ENCODE assay signal across 13 cellular contexts in genomic region chr2:16031848-16032159, GRCh38.
DNase-seq lines count a peak whose midpoint lies in the region; TF ChIP-seq lines count a peak whose summit lies in the region.
"Had no signal": no experiment of that assay in that cellular context is flagged by ENCODE, and none has a peak within 500 bp of the region (broad histone marks: within the 10 kb centered on the region; RNA-seq: fewer than 3 reads in every experiment).

No MANE protein-coding gene starts in this region.

- H3K36me3 ChIP-seq in breast epithelium, result no peaks in the 10 kb centered on the region
- H3K36me3 ChIP-seq in prostate gland, result no peaks in the 10 kb centered on the region
- H3K36me3 ChIP-seq: BLaER1 had no signal

- intact Hi-C loops in breast epithelium (cut with DNase I; ENCODE audit: low total_unique reads), result no loop called here
- intact Hi-C loops in prostate gland (cut with DNase I), result no loop called here

- H3K27ac ChIP-seq in breast epithelium (no peak overlapping the region), prostate gland (no peak overlapping the region)
- H3K27ac ChIP-seq: BLaER1 had no signal

- H3K27me3 ChIP-seq in breast epithelium (no peaks in the 10 kb centered on the region), prostate gland (replicated peaks; ENCODE audit: insufficient read depth) (no peaks in the 10 kb centered on the region)
- H3K27me3 ChIP-seq: BLaER1 had no signal

- TF ChIP-seq CTCF in breast epithelium (IDR thresholded peaks at IDR 0.05) (no peak), prostate gland (IDR thresholded peaks at IDR 0.05) (no peak)

- H3K9me3 ChIP-seq in breast epithelium (no peaks in the 10 kb centered on the region), prostate gland (no peaks in the 10 kb centered on the region)
- H3K9me3 ChIP-seq: BLaER1 had no signal

- H3K4me3 ChIP-seq in breast epithelium (no peak overlapping the region), prostate gland (no peak overlapping the region)
- H3K4me3 ChIP-seq: BLaER1 had no signal

- H3K4me1 ChIP-seq in breast epithelium, result no peaks in the 10 kb centered on the region
- H3K4me1 ChIP-seq in prostate gland (replicated peaks), result no peaks in the 10 kb centered on the region

- peak; percentile 73 for DNase-seq in DMS53 treated with DMSO at 0.1 percent for 48 hours (lab: John Stamatoyannopoulos, UW; ENCODE audit: unreplicated experiment)
- DNase-seq in NCI-H146 treated with DMSO at 0.1 percent for 48 hours (lab: John Stamatoyannopoulos, UW; ENCODE audit: unreplicated experiment), result peak; percentile 30
- DNase-seq in breast epithelium (ENCODE audit: low spot score in 2 of 2), result peak; percentile 47 to 75
- peak; percentile 70 for DNase-seq in prostate gland (ENCODE audit: low spot score)
- no peak for DNase-seq in NCI-H2171 (lab: John Stamatoyannopoulos, UW)
- no peak for DNase-seq in SW480 (ENCODE audit: low spot score)
- DNase-seq in HuH-7 (ENCODE audit: low spot score), result no peak
- DNase-seq: activated naive CD8-positive, alpha-beta T cell treated with anti-CD3 and anti-CD28 coated beads, Interleukin-2, amount 50 U/mL, for 24 hours; foreskin fibroblast; MV-4-11; NCI-H82; stimulated activated CD4-positive, alpha-beta T cell treated with anti-CD3 and anti-CD28 coated beads, Interleukin-2, amount 100 ng/mL, for 48 hours had no signal

- TF ChIP-seq POLR2A in breast epithelium (IDR thresholded peaks at IDR 0.05), result no peak
- no peak for TF ChIP-seq POLR2A in prostate gland (IDR thresholded peaks at IDR 0.05)

- WGBS in prostate gland, result 22% methylated on average over 8 of the region's 8 CpGs

Comparison
In these comparisons a context has a peak if more than half of its experiments do, and no peak if none do; other contexts are left out.
1. DNase-seq: peak in DMS53 treated with DMSO at 0.1 percent for 48 hours (single experiment), NCI-H146 treated with DMSO at 0.1 percent for 48 hours (single experiment), breast epithelium (2 of 2) and prostate gland (single experiment); none in NCI-H2171 (single experiment), SW480 (single experiment) and HuH-7 (single experiment).